In genomic region chr10:44390585-44391072, GRCh38 we compare ENCODE assay signal across 21 cellular contexts. TPM values are rescaled to one million over a fixed set of nuclear protein-coding genes. Genes with fewer than 3 reads are reported as not detected.
A peak's percentile ranks its signal among the peaks of the same experiment; 100 is the strongest.
DNase-seq lines count a peak whose midpoint lies in the region; ATAC-seq and TF ChIP-seq lines count a peak whose summit lies in the region.
"Had no signal": no experiment of that assay in that cellular context is flagged by ENCODE, and none has a peak within 500 bp of the region (broad histone marks: within the 10 kb centered on the region; RNA-seq: fewer than 3 reads in every experiment).

No MANE protein-coding gene starts in this region.

- no peak for TF ChIP-seq CTCF in coronary artery (IDR thresholded peaks at IDR 0.05)
- TF ChIP-seq CTCF in right lobe of liver (IDR thresholded peaks at IDR 0.05) = no peak
- TF ChIP-seq CTCF in dorsolateral prefrontal cortex (IDR thresholded peaks at IDR 0.05 in 54 of 56, conservative IDR thresholded peaks at IDR 0.05 in 2 of 56; ENCODE audit: low read depth in 1 of 56, partially characterized antibody in 56 of 56) = no peak

- H3K27ac ChIP-seq in coronary artery (peak overlapping the region in 1 of 2 donors; percentile 69), right lobe of liver (peak overlapping the region in 1 of 3 donors; percentile 40), dorsolateral prefrontal cortex (no peak overlapping the region), SJCRH30 (no peak overlapping the region)
- H3K27ac ChIP-seq: brain microvascular endothelial cell, gastrocnemius medialis, RWPE1, suprapubic skin had no signal

- TF ChIP-seq POLR2A in right lobe of liver (IDR thresholded peaks at IDR 0.05) = no peak

- peak; percentile 72 to 78 (median 76) for ATAC-seq in right lobe of liver
- ATAC-seq: gastrocnemius medialis; right cardiac atrium; stimulated activated effector memory CD8-positive, alpha-beta T cell treated with anti-CD3 and anti-CD28 coated beads, Interleukin-12 subunit alpha, Interleukin-12 subunit beta, amount 100 ng/mL, for 72 hours had no signal

- H3K4me1 ChIP-seq in right lobe of liver (peaks cover 0 to 24% (median 0%) of the 10 kb centered on the region in 4 donors), SJCRH30 (no peaks in the 10 kb centered on the region)
- H3K4me1 ChIP-seq: gastrocnemius medialis had no signal

- no peaks in the 10 kb centered on the region for H3K9me3 ChIP-seq in right lobe of liver
- H3K9me3 ChIP-seq in SJCRH30 (replicated peaks) = no peaks in the 10 kb centered on the region
- H3K9me3 ChIP-seq: gastrocnemius medialis, suprapubic skin had no signal

- DNase-seq in A172 (ENCODE audit: low spot score) (peak; percentile 40), GM04503 (ENCODE audit: low read depth) (peak; percentile 27), coronary artery (ENCODE audit: low spot score) (peak; percentile 74), right lobe of liver (peak in 2 of 3 donors; percentile 38 to 70), dorsolateral prefrontal cortex (no peak), SJCRH30 (no peak), NOMO-1 treated with dmso at 0.1 percent for 144 hours (lab: John Stamatoyannopoulos, UW; ENCODE audit: unreplicated experiment) (no peak)
- DNase-seq in activated T-cell treated with anti-CD3 and anti-CD28 coated beads, Interleukin-2, amount 50 U/mL, for 48 hours = no peak
- DNase-seq: ACHN; activated CD4-positive, alpha-beta T cell treated with anti-CD3 and anti-CD28 coated beads for 1 hour; brain microvascular endothelial cell; DMS 273 treated with DMSO at 0.1 percent for 48 hours; gastrocnemius medialis; NCI-H2171; NCI-H526; occipital lobe; right cardiac atrium had no signal

- intact Hi-C loops in right lobe of liver (cut with DNase I) (loop anchor here in 1 of 2 donors (5.0 kb wide), 1 partner anchor 723 kb away; no protein-coding TSS in a partner anchor), dorsolateral prefrontal cortex (cut with DNase I) (no loop called here)

- H3K27me3 ChIP-seq in right lobe of liver = no peaks in the 10 kb centered on the region
- peaks cover 0 to 29% (median 6%) of the 10 kb centered on the region in 45 donors for H3K27me3 ChIP-seq in dorsolateral prefrontal cortex
- H3K27me3 ChIP-seq in SJCRH30 = no peaks in the 10 kb centered on the region
- H3K27me3 ChIP-seq: brain microvascular endothelial cell, gastrocnemius medialis had no signal

- H3K4me3 ChIP-seq in coronary artery (no peak overlapping the region), right lobe of liver (no peak overlapping the region), dorsolateral prefrontal cortex (no peak overlapping the region), SJCRH30 (no peak overlapping the region)
- H3K4me3 ChIP-seq: gastrocnemius medialis, suprapubic skin had no signal

- H3K36me3 ChIP-seq in right lobe of liver (no peaks in the 10 kb centered on the region), SJCRH30 (no peaks in the 10 kb centered on the region)
- H3K36me3 ChIP-seq: brain microvascular endothelial cell, gastrocnemius medialis, suprapubic skin had no signal

- 14% methylated on average over 3 of the region's 3 CpGs for WGBS in right lobe of liver (ENCODE audit: insufficient coverage, low coverage, low lambda C conversion rate, missing lambda C conversion rate)

RNA-seq across cellular contexts. Expression of gene CXCL12, which starts 5.7 kb away (rescaled TPM):
- total RNA-seq in A172 (2014; rRNA removed; shearing (Covaris generic)) = 0.02 TPM in 1 of 2 replicates, not detected in the other
- total RNA-seq in right lobe of liver = 100 to 1,000 TPM in 1 of 6 experiments, 10 to 100 TPM in 5; 17.5 to 116 (median 65.3) TPM
- total RNA-seq in dorsolateral prefrontal cortex = 10 to 100 TPM in 67 of 120 experiments, 1 to 10 TPM in 53; 2.1 to 36.3 (median 10.6) TPM
- total RNA-seq in SJCRH30 (2014; rRNA removed; shearing (Covaris generic)) = not detected in 2 replicates
- total RNA-seq: activated T-helper 2 cell treated with anti-CD3 and anti-CD28 coated beads, Interferon-gamma antibody, Interleukin-2, Interleukin-4, amounts not matched to agents 10 μg/mL and 5 μg/mL and 100 μg/mL, durations not matched to agents 14 hours and 24 hours and 36 hours had no signal

Comparison
In these comparisons a context has a peak if more than half of its experiments do, and no peak if none do; other contexts are left out.
1. DNase-seq: peak in A172 (single experiment), GM04503 (single experiment), coronary artery (single experiment) and right lobe of liver (2 of 3); none in activated T-cell treated with anti-CD3 and anti-CD28 coated beads, Interleukin-2, amount 50 U/mL, for 48 hours (0 of 2), dorsolateral prefrontal cortex (0 of 10), SJCRH30 (0 of 2) and NOMO-1 treated with dmso at 0.1 percent for 144 hours (single experiment).